25 cellular contexts compared by ENCODE assay signal in the genomic region with DNA sequence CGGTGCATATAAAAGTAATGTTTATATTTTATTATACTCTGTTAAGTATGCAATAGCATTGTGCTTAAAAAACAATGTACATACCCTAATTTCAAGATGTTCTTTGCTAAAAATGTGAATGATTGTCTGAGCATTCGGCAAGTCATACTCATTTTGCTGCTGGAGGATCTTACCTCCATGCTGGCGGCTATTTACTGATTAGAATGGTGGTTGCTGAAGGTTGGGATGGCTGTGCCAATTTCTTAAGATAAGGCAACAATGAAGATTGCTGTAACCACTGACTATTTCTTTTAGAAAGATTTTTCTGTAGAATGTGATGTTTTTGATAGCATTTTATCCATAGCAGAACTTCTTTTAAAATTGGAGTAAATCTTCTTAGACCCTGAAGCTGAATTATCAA.
"Had no signal": no experiment of that assay in that cellular context is flagged by ENCODE, and none has a peak within 500 bp of the region (broad histone marks: within the 10 kb centered on the region; RNA-seq: fewer than 3 reads in every experiment).

No MANE protein-coding gene starts in this region.

- H3K4me3 ChIP-seq: stomach, suprapubic skin, testis, thoracic aorta, thyroid gland, tibial artery, tibial nerve, transverse colon, upper lobe of left lung, uterus, vagina had no signal

- H3K27ac ChIP-seq: stomach, suprapubic skin, testis, thoracic aorta, thyroid gland, tibial artery, tibial nerve, transverse colon, upper lobe of left lung, uterus, vagina had no signal

- DNase-seq: stimulated activated CD4-positive, alpha-beta T cell treated with anti-CD3 and anti-CD28 coated beads, Interleukin-2, amount 100 ng/mL, for 24 hours; stimulated activated CD4-positive, alpha-beta T cell treated with anti-CD3 and anti-CD28 coated beads, Interleukin-2, amount 100 ng/mL, for 48 hours; stimulated activated CD4-positive, alpha-beta T cell treated with anti-CD3 and anti-CD28 coated beads, Interleukin-4, amount 100 ng/mL, for 1 hour; stimulated activated CD4-positive, alpha-beta T cell treated with anti-CD3 and anti-CD28 coated beads, Interleukin-4, amount 100 ng/mL, for 24 hours; stimulated activated CD4-positive, alpha-beta T cell treated with anti-CD3 and anti-CD28 coated beads, Interleukin-4, amount 100 ng/mL, for 4 hours; stimulated activated CD8-positive, alpha-beta memory T cell treated with anti-CD3 and anti-CD28 coated beads, Interleukin-4, amount 100 ng/mL, for 48 hours; stimulated activated naive B cell treated with anti-CD40 and anti-IgM and Interleukin-4, amounts not matched to agents 10 μg/mL and 1 μg/mL and 100 μg/mL, for 72 hours; stimulated activated naive CD4-positive, alpha-beta T cell; stimulated activated naive CD4-positive, alpha-beta T cell treated with Interleukin-2 at 50 U/mL for 16 hours; stimulated activated naive CD8-positive, alpha-beta T cell treated with anti-CD3 and anti-CD28 coated beads, Interleukin-15, amount 100 ng/mL, for 72 hours; stimulated activated naive CD8-positive, alpha-beta T cell treated with anti-CD3 and anti-CD28 coated beads, Interleukin-15, Interleukin-2, amounts not matched to agents 100 U/mL and 50 U/mL, for 24 hours; stomach; substantia nigra; testis; thyroid gland; tibial artery; transverse colon; upper lobe of left lung; uterus had no signal

- H3K9me3 ChIP-seq: stomach, suprapubic skin, testis, thoracic aorta, thyroid gland, tibial artery, tibial nerve, transverse colon, upper lobe of left lung, uterus, vagina had no signal

- ATAC-seq: stimulated activated effector memory CD8-positive, alpha-beta T cell treated with anti-CD3 and anti-CD28 coated beads, Interleukin-12 subunit alpha, Interleukin-12 subunit beta, amount 100 ng/mL, for 72 hours; stimulated activated memory B cell treated with anti-CD40 and anti-IgM and Interleukin-4, amounts not matched to agents 10 μg/mL and 1 μg/mL and 100 μg/mL, for 72 hours; stimulated activated naive B cell treated with anti-CD40 and anti-IgM and Interleukin-4, amounts not matched to agents 10 μg/mL and 1 μg/mL and 100 μg/mL, for 72 hours; stimulated activated naive CD8-positive, alpha-beta T cell treated with anti-CD3 and anti-CD28 coated beads, Interleukin-15, amount 100 ng/mL, for 72 hours; stimulated activated naive CD8-positive, alpha-beta T cell treated with anti-CD3 and anti-CD28 coated beads, Interleukin-15, Interleukin-2, amounts not matched to agents 100 U/mL and 50 U/mL, for 24 hours had no signal

- H3K4me1 ChIP-seq: stomach, suprapubic skin, testis, thyroid gland, tibial artery, tibial nerve, transverse colon, upper lobe of left lung, uterus, vagina had no signal

- H3K36me3 ChIP-seq: stomach, suprapubic skin, thoracic aorta, thyroid gland, tibial artery, tibial nerve, transverse colon, upper lobe of left lung, uterus, vagina had no signal

- H3K27me3 ChIP-seq: stomach, suprapubic skin, testis, thyroid gland, tibial artery, tibial nerve, transverse colon, upper lobe of left lung, uterus, vagina had no signal
